ENCODE assay signal across 17 cellular contexts in the genomic region with DNA sequence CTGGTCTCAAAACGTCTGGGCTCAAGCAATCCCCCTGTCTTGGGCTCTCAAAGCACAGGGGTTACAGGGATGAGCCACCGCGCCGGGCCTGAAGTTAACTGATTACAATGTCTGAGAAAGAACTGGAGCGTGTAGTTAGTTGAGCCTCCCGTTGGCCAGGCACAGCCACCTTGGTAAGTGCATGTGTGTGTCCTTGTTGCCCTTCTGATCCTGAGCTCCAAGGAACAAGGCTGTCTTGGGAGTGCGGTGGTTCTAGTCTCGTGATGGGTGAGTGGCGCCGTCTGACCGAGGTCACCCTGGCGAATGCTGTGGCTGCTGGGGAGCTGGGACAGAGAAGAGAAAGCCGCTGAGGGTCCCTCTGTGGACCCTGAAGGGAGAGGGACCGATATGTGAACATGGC. TPM values are rescaled to one million over a fixed set of nuclear protein-coding genes. Genes with fewer than 3 reads are reported as not detected.
DNase-seq lines count a peak whose midpoint lies in the region; TF ChIP-seq lines count a peak whose summit lies in the region.
"Had no signal": no experiment of that assay in that cellular context is flagged by ENCODE, and none has a peak within 500 bp of the region (broad histone marks: within the 10 kb centered on the region; RNA-seq: fewer than 3 reads in every experiment).

No MANE protein-coding gene starts in this region.

- no peaks in the 10 kb centered on the region for H3K9me3 ChIP-seq in Caco-2
- no peaks in the 10 kb centered on the region for H3K9me3 ChIP-seq in SJSA1 (replicated peaks)
- H3K9me3 ChIP-seq in neuronal stem cell (replicated peaks in 1 of 2; ENCODE audit: control insufficient read depth in 2 of 2, insufficient read depth in 1 of 2, low read depth in 1 of 2, low read length in 2 of 2) = peaks cover 0 to 2% of the 10 kb centered on the region in 2 donors
- H3K9me3 ChIP-seq: HAP-1 had no signal

- DNase-seq in Caco-2 = no peak
- DNase-seq in SJSA1 (ENCODE audit: low read depth in 1 of 2, low spot score in 2 of 2) = no peak
- no peak for DNase-seq in neuronal stem cell (ENCODE audit: low spot score)
- no peak for DNase-seq in GM19238 (ENCODE audit: insufficient read length, low spot score)
- DNase-seq in LoVo (ENCODE audit: low spot score) = no peak
- DNase-seq in OCI-M2 (lab: John Stamatoyannopoulos, UW; ENCODE audit: unreplicated experiment) = no peak
- DNase-seq in KG1 (lab: John Stamatoyannopoulos, UW) = no peak
- DNase-seq: AML-193; CD8-positive, alpha-beta T cell; DMS 273 treated with DMSO at 0.1 percent for 48 hours; DMS53; DND-41; EL had no signal

- no peaks in the 10 kb centered on the region for H3K27me3 Mint-ChIP-seq in Caco-2 (ENCODE audit: insufficient read depth, unreplicated experiment)

- no peak overlapping the region for H2BK15ac ChIP-seq in neuronal stem cell (ENCODE audit: low read length)

- no peak for TF ChIP-seq CTCF in Caco-2 (IDR thresholded peaks at IDR 0.05; ENCODE audit: insufficient read depth in 1 of 2, low read depth in 1 of 2, low read length in 1 of 2, severe bottlenecking in 1 of 2, unreplicated experiment in 1 of 2)

- no peaks in the 10 kb centered on the region for H3K9me3 Mint-ChIP-seq in Caco-2 (ENCODE audit: unreplicated experiment)
- H3K9me3 Mint-ChIP-seq: CD8-positive, alpha-beta T cell had no signal

- no peak overlapping the region for H2BK120ac ChIP-seq in neuronal stem cell (ENCODE audit: low read depth, low read length)

- peak overlapping the region; percentile 27 for H3K27ac Mint-ChIP-seq in Caco-2 (ENCODE audit: unreplicated experiment)
- H3K27ac Mint-ChIP-seq: CD8-positive, alpha-beta T cell had no signal

- H2BK5ac ChIP-seq in neuronal stem cell (ENCODE audit: low read length) = no peak overlapping the region

- no peak overlapping the region for H2AK5ac ChIP-seq in neuronal stem cell (ENCODE audit: low read depth, low read length)

- H3K4me3 ChIP-seq in Caco-2 (ENCODE audit: low read depth, low read length) = no peak overlapping the region
- no peak overlapping the region for H3K4me3 ChIP-seq in SJSA1
- no peak overlapping the region for H3K4me3 ChIP-seq in neuronal stem cell (ENCODE audit: low read length in 2 of 2)
- H3K4me3 ChIP-seq: GM12878, GM23248, HAP-1 had no signal

- H3K27me3 ChIP-seq in Caco-2 (replicated peaks; ENCODE audit: control insufficient read depth, insufficient read depth, low read length) (no peaks in the 10 kb centered on the region), SJSA1 (replicated peaks) (no peaks in the 10 kb centered on the region), neuronal stem cell (ENCODE audit: control insufficient read depth in 3 of 3, insufficient read depth in 3 of 3, low read depth in 1 of 3, low read length in 3 of 3) (no peaks in the 10 kb centered on the region)

- H3K4me2 ChIP-seq in neuronal stem cell (ENCODE audit: insufficient read depth, low read length, poor library complexity, severe bottlenecking) = no peak overlapping the region

- POLR2A ChIA-PET in Caco-2 (lab: Charles Lee) = no interaction called here

- H3K36me3 Mint-ChIP-seq in Caco-2 (ENCODE audit: insufficient read depth, unreplicated experiment) = peaks cover 95% of the 10 kb centered on the region

- no peak overlapping the region for H2AFZ ChIP-seq in neuronal stem cell (ENCODE audit: low read length)
- H2AFZ ChIP-seq: GM23248 had no signal

- CTCF ChIA-PET in Caco-2 (lab: Charles Lee) = no interaction called here

- no peak overlapping the region for H3K14ac ChIP-seq in neuronal stem cell (ENCODE audit: low read length)

- H3K4me1 ChIP-seq in Caco-2 = no peaks in the 10 kb centered on the region
- peaks cover 18% of the 10 kb centered on the region for H3K4me1 ChIP-seq in SJSA1 (replicated peaks)
- H3K4me1 ChIP-seq in neuronal stem cell (ENCODE audit: control insufficient read depth in 2 of 2, insufficient read depth in 1 of 2, low read depth in 1 of 2, low read length in 2 of 2) = peaks cover 0 to 9% of the 10 kb centered on the region in 2 donors
- H3K4me1 ChIP-seq: HAP-1 had no signal

- H3K36me3 ChIP-seq in Caco-2 (ENCODE audit: control insufficient read depth, insufficient read depth, low read length) = peaks cover 8% of the 10 kb centered on the region
- peaks cover 98% of the 10 kb centered on the region for H3K36me3 ChIP-seq in SJSA1
- H3K36me3 ChIP-seq in neuronal stem cell (replicated peaks in 1 of 2; ENCODE audit: control insufficient read depth in 2 of 2, insufficient read depth in 2 of 2, low read length in 2 of 2) = peaks cover 0 to 15% of the 10 kb centered on the region in 2 donors

- no peak overlapping the region for H4K8ac ChIP-seq in neuronal stem cell (ENCODE audit: low read depth, low read length)

- H3K4me1 Mint-ChIP-seq in Caco-2 (ENCODE audit: low read depth, unreplicated experiment) = no peaks in the 10 kb centered on the region

- no peak overlapping the region for H3K23ac ChIP-seq in neuronal stem cell (ENCODE audit: low read depth, low read length, poor library complexity)

- peak overlapping the region; percentile 50 for H3K9ac ChIP-seq in neuronal stem cell (ENCODE audit: low read depth, low read length, poor library complexity)

- H3K79me1 ChIP-seq in neuronal stem cell (ENCODE audit: low read depth, low read length) = no peaks in the 10 kb centered on the region

- H3K27ac ChIP-seq in SJSA1 (peak overlapping the region; percentile 65), neuronal stem cell (replicated peaks; ENCODE audit: low read length) (no peak overlapping the region)
- H3K27ac ChIP-seq: C4-2B, GM23248 had no signal

- intact Hi-C loops in Caco-2 (cut with micrococcal nuclease; ENCODE audit: unreplicated experiment) = no loop called here

- H3K4ac ChIP-seq in neuronal stem cell (ENCODE audit: low read length) = no peak overlapping the region

- no peak overlapping the region for H3K4me3 Mint-ChIP-seq in Caco-2 (ENCODE audit: unreplicated experiment)
- H3K4me3 Mint-ChIP-seq: CD8-positive, alpha-beta T cell had no signal

- BruUV-seq in Caco-2 (replicated peaks; lab: Mats Ljungman, UMichigan) = no TSS peak

- no CpG with 5 or more reads among the region's 14 CpGs for WGBS in neuronal stem cell (ENCODE audit: extremely low coverage in 2 of 2, insufficient read length in 2 of 2, insufficient replicate concordance in 1 of 2), 2 donors

- H3K18ac ChIP-seq in neuronal stem cell (ENCODE audit: low read length) = no peak overlapping the region

- no peak overlapping the region for H4K91ac ChIP-seq in neuronal stem cell (ENCODE audit: low read depth, low read length, poor library complexity)

- no peak overlapping the region for H2BK12ac ChIP-seq in neuronal stem cell (ENCODE audit: low read length)

RNA-seq across cellular contexts. Expression of gene PITRM1, which starts 50.5 kb away (rescaled TPM):
- 80.5 and 85.4 TPM in 2 replicates for total RNA-seq in Caco-2 (2022)
- 51.0 and 72.8 TPM in 2 replicates for total RNA-seq in SJSA1 (2014; rRNA removed; shearing (Covaris generic))
- polyA plus RNA-seq in neuronal stem cell (2013, experiment 1 of 2) = 26.3 TPM
- 24.0 TPM for polyA plus RNA-seq in neuronal stem cell (2013, experiment 2 of 2)

RNA-seq across cellular contexts. Expression of gene PFKP, which starts 54.7 kb away (rescaled TPM):
- 218 and 234 TPM in 2 replicates for total RNA-seq in Caco-2 (2022)
- total RNA-seq in SJSA1 (2014; rRNA removed; shearing (Covaris generic)) = 515 and 604 TPM in 2 replicates
- polyA plus RNA-seq in neuronal stem cell (2013, experiment 1 of 2) = 21.1 TPM
- 21.1 TPM for polyA plus RNA-seq in neuronal stem cell (2013, experiment 2 of 2)
